ENCODE assay signal across 1 cellular context in genomic region chr3:126945171-126945721, GRCh38.
TF ChIP-seq lines count a peak whose summit lies in the region.

No MANE protein-coding gene starts in this region.

TF ChIP-seq in GM23338, 12 proteins besides CTCF, POLR2A, EP300 and RAD21 (continued from another document):
- TF ChIP-seq ZNF462 (CRISPR knock-in tag; IDR thresholded peaks at IDR 0.05) (no peak), ZNF114 (CRISPR knock-in tag; IDR thresholded peaks at IDR 0.05) (no peak), JUNB (IDR thresholded peaks at IDR 0.05; ENCODE audit: unreplicated experiment) (no peak), EZH2phosphoT487 (IDR thresholded peaks at IDR 0.05; ENCODE audit: unreplicated experiment) (no peak)
